2 cellular contexts compared by ENCODE assay signal in the genomic region with DNA sequence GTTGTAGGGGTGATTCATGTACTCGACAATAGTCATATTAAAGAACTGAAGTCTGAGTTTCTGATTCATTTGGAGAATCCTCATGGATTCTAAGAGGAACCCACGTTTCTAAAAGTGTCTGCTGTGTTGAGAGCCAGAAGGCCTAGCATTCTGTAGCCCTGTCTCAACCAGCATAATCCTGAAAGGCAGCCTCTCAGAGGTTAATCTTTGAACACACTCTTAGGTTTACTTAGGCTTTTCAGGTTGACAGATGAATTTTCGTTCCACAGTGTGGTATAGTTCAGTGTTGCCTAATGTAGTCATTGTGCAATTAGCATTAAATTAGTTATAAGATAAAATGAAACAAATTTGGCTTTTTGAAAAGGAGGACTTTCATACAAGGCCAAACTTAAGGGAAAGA.
TF ChIP-seq lines count a peak whose summit lies in the region.

No MANE protein-coding gene starts in this region.

TF ChIP-seq in HepG2, 621 proteins besides CTCF, POLR2A, EP300 and RAD21 (continued from another document):
- TF ChIP-seq, protein P1, sequence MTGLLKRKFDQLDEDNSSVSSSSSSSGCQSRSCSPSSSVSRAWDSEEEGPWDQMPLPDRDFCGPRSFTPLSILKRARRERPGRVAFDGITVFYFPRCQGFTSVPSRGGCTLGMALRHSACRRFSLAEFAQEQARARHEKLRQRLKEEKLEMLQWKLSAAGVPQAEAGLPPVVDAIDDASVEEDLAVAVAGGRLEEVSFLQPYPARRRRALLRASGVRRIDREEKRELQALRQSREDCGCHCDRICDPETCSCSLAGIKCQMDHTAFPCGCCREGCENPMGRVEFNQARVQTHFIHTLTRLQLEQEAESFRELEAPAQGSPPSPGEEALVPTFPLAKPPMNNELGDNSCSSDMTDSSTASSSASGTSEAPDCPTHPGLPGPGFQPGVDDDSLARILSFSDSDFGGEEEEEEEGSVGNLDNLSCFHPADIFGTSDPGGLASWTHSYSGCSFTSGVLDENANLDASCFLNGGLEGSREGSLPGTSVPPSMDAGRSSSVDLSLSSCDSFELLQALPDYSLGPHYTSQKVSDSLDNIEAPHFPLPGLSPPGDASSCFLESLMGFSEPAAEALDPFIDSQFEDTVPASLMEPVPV (CRISPR knock-in tag; IDR thresholded peaks at IDR 0.05), result no peak
- TF ChIP-seq KMT2A (CRISPR knock-in tag; IDR thresholded peaks at IDR 0.05), result no peak
- TF ChIP-seq ZNF652 (CRISPR knock-in tag; IDR thresholded peaks at IDR 0.05; ENCODE audit: borderline replicate concordance, low read depth), result peak; percentile 61
- no peak for TF ChIP-seq ZBTB8A (CRISPR knock-in tag; IDR thresholded peaks at IDR 0.05; ENCODE audit: borderline replicate concordance, low read depth)
- TF ChIP-seq, protein P2, sequence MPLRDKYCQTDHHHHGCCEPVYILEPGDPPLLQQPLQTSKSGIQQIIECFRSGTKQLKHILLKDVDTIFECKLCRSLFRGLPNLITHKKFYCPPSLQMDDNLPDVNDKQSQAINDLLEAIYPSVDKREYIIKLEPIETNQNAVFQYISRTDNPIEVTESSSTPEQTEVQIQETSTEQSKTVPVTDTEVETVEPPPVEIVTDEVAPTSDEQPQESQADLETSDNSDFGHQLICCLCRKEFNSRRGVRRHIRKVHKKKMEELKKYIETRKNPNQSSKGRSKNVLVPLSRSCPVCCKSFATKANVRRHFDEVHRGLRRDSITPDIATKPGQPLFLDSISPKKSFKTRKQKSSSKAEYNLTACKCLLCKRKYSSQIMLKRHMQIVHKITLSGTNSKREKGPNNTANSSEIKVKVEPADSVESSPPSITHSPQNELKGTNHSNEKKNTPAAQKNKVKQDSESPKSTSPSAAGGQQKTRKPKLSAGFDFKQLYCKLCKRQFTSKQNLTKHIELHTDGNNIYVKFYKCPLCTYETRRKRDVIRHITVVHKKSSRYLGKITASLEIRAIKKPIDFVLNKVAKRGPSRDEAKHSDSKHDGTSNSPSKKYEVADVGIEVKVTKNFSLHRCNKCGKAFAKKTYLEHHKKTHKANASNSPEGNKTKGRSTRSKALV (CRISPR knock-in tag; IDR thresholded peaks at IDR 0.05), result no peak

TF ChIP-seq in WTC11, 78 proteins besides CTCF, POLR2A, EP300 and RAD21 (continued from another document):
- TF ChIP-seq, protein P3, sequence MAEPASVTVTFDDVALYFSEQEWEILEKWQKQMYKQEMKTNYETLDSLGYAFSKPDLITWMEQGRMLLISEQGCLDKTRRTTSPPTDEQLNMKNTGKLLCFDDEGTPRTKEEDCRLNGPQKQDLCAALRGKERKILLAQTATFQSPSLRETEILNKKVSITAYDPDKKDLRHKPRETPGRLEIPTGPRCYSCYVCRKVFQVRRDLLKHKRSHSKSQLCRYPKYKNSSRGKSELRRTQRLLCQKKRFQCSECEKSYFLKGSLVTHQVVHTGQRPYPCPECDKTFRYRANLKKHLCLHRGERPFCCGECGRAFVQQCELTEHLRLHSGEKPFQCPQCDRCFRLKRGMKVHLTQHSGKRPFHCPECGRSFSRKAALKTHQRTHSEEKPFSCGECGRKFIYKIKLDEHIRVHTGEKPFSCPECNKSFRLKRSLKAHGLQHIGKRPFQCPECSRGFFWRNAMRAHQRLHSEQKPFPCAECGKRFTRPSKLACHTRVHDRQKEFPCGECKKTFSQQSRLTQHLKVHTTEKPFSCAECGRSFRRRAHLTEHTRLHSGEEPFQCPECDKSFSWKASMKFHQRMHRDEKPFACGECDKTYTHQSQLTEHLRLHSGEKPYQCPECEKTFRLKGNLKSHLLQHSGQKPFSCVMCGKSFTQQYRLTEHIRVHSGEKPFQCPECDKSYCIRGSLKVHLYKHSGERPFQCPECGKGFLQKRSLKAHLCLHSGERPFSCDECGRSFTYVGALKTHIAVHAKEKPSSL (CRISPR knock-in tag; conservative IDR thresholded peaks at IDR 0.05), result no peak
- no peak for TF ChIP-seq ZNF671 (CRISPR knock-in tag; IDR thresholded peaks at IDR 0.05)
- TF ChIP-seq CBFB (CRISPR knock-in tag; IDR thresholded peaks at IDR 0.05; ENCODE audit: low read depth), result no peak
- no peak for TF ChIP-seq ZNF416 (CRISPR knock-in tag; IDR thresholded peaks at IDR 0.05)
- TF ChIP-seq PRRX2 (CRISPR knock-in tag; IDR thresholded peaks at IDR 0.05), result no peak
- no peak for TF ChIP-seq GABPB1 (CRISPR knock-in tag; IDR thresholded peaks at IDR 0.05)
- TF ChIP-seq SMAD3 (CRISPR knock-in tag; IDR thresholded peaks at IDR 0.05; ENCODE audit: borderline replicate concordance), result no peak
- no peak for TF ChIP-seq ESRRA (CRISPR knock-in tag; IDR thresholded peaks at IDR 0.05; ENCODE audit: borderline replicate concordance)
- TF ChIP-seq KAT7 (CRISPR knock-in tag; IDR thresholded peaks at IDR 0.05; ENCODE audit: borderline replicate concordance), result no peak
- TF ChIP-seq SOX15 (CRISPR knock-in tag; IDR thresholded peaks at IDR 0.05), result no peak
